Comparison of ENCODE assay signal across 14 cellular contexts in the genomic region with DNA sequence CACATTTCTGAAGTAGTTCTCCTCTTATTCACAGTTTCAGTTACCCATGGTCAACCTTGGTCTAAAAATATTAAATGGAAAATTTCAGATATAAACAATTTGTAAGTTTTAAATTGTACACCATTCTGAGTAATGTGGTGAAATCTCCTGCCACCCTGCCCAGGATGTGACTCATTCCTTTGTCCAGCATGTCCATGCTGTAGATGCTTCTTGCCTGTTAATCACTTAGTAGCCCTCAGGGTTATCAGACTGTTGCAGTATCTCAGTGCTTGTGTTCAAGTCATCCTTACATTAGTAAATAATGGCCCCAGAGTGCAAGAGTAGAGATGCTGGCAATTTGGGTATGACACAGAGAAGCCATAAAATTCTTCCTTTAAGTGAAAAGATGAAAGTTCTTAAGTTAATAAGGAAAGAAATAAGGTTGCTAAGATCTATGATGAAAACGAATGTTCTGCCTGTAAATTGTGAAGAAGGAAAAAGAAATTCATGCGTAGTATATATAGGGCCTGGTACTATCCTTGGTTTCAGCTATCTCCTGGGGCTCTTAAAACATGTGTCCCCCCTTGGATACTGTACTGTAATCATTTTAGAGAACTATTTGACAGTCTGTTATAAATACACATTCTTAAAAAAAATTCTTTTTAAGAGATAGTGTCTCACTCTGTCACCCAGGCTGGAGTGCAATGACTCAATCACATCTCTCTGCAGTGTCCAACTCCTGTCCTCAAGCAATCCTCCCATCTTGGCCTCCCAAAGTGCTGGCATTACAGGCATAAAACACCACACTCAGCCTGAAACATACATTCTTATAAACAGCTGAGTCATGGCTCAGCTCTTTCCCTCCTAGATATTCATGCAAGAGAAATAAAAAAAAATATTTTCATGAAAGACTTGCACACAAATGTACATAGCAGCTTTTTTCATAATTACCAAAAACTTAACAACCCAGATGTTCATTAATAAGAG. TPM values are rescaled to one million over a fixed set of nuclear protein-coding genes. Genes with fewer than 3 reads are reported as not detected.
DNase-seq lines count a peak whose midpoint lies in the region; ATAC-seq, FAIRE-seq and TF ChIP-seq lines count a peak whose summit lies in the region.
"Had no signal": no experiment of that assay in that cellular context is flagged by ENCODE, and none has a peak within 500 bp of the region (broad histone marks: within the 10 kb centered on the region; RNA-seq: fewer than 3 reads in every experiment).

No MANE protein-coding gene starts in this region.

- H3F3A ChIP-seq in PC-3 (ENCODE audit: low read length, unreplicated experiment), result no peaks in the 10 kb centered on the region

- H3K9me2 ChIP-seq in PC-3 (replicated peaks; ENCODE audit: low read length), result no peaks in the 10 kb centered on the region

- no peaks in the 10 kb centered on the region for H3K79me1 ChIP-seq in neuronal stem cell (ENCODE audit: low read depth, low read length)

- H2AFZ ChIP-seq in PC-3 (ENCODE audit: low read length), result no peak overlapping the region
- peak overlapping the region; percentile 15 for H2AFZ ChIP-seq in neuronal stem cell (ENCODE audit: low read length)

- no peaks in the 10 kb centered on the region for H3K27me3 ChIP-seq in PC-3 (ENCODE audit: low read length)
- no peaks in the 10 kb centered on the region for H3K27me3 ChIP-seq in neuronal stem cell (ENCODE audit: control insufficient read depth in 3 of 3, insufficient read depth in 3 of 3, low read depth in 1 of 3, low read length in 3 of 3)
- H3K27me3 ChIP-seq: tibial artery had no signal

- BruUV-seq in PC-3 (replicated peaks; lab: Mats Ljungman, UMichigan), result no TSS peak

- H4K20me1 ChIP-seq in PC-3 (ENCODE audit: low read length), result no peaks in the 10 kb centered on the region

- H4K91ac ChIP-seq in neuronal stem cell (ENCODE audit: low read depth, low read length, poor library complexity), result no peak overlapping the region

- H3K14ac ChIP-seq in neuronal stem cell (ENCODE audit: low read length), result no peak overlapping the region

- no peak for TF ChIP-seq CTCF in PC-3 (conservative IDR thresholded peaks at IDR 0.05; ENCODE audit: low read depth, low read length)

- H2AK5ac ChIP-seq in neuronal stem cell (ENCODE audit: low read depth, low read length), result no peak overlapping the region

- H3K4me2 ChIP-seq in PC-3 (ENCODE audit: low read length) (0 out of 2 replicates have a peak overlapping the region, but pooled peaks have one; percentile 17), neuronal stem cell (ENCODE audit: insufficient read depth, low read length, poor library complexity, severe bottlenecking) (no peak overlapping the region)

- no peak for FAIRE-seq in frontal cortex (lab: Jason Lieb, UNC)

- intact Hi-C loops in PC-3 (cut with micrococcal nuclease), result no loop called here

- H3K36me3 ChIP-seq in PC-3 (ENCODE audit: low read depth, low read length) (no peaks in the 10 kb centered on the region), neuronal stem cell (replicated peaks in 1 of 2; ENCODE audit: control insufficient read depth in 2 of 2, insufficient read depth in 2 of 2, low read length in 2 of 2) (no peaks in the 10 kb centered on the region)
- H3K36me3 ChIP-seq: tibial artery had no signal

- H3K9ac ChIP-seq in PC-3 (ENCODE audit: low read length) (no peak overlapping the region), neuronal stem cell (ENCODE audit: low read depth, low read length, poor library complexity) (no peak overlapping the region)

- H3K23ac ChIP-seq in neuronal stem cell (ENCODE audit: low read depth, low read length, poor library complexity), result no peak overlapping the region

- WGBS in neuronal stem cell (ENCODE audit: extremely low coverage in 2 of 2, insufficient read length in 2 of 2, insufficient replicate concordance in 1 of 2), 2 donors, result no CpG with 5 or more reads among the region's 2 CpGs

- H3K18ac ChIP-seq in neuronal stem cell (ENCODE audit: low read length), result no peak overlapping the region

- no peak overlapping the region for H2BK120ac ChIP-seq in neuronal stem cell (ENCODE audit: low read depth, low read length)

- DNase-seq in DMS53 treated with DMSO at 0.1 percent for 48 hours (lab: John Stamatoyannopoulos, UW; ENCODE audit: unreplicated experiment) (peak; percentile 77), PC-3 (peak; percentile 70), dedifferentiated amniotic fluid mesenchymal stem cell (ENCODE audit: extremely low spot score) (peak; percentile 79), neuronal stem cell (ENCODE audit: low spot score) (no peak), frontal cortex (ENCODE audit: low spot score in 2 of 2) (no peak), NCI-H345 (lab: John Stamatoyannopoulos, UW) (no peak)
- DNase-seq in stimulated activated naive CD8-positive, alpha-beta T cell treated with anti-CD3 and anti-CD28 coated beads, Interleukin-15, Interleukin-2, amounts not matched to agents 100 U/mL and 50 U/mL, for 24 hours, result no peak
- DNase-seq: cerebellar nuclear complex, DND-41, NCI-H2081 treated with DMSO at 0.1 percent for 48 hours, T-helper 1 cell, tibial artery had no signal

- no peak overlapping the region for H3K4me3 ChIP-seq in PC-3 (ENCODE audit: low read length)
- no peak overlapping the region for H3K4me3 ChIP-seq in neuronal stem cell (ENCODE audit: low read length in 2 of 2)
- H3K4me3 ChIP-seq: tibial artery had no signal

- H3K79me2 ChIP-seq in PC-3 (ENCODE audit: low read length), result no peaks in the 10 kb centered on the region

- no peak overlapping the region for H2BK15ac ChIP-seq in neuronal stem cell (ENCODE audit: low read length)

- no peak overlapping the region for H3K27ac ChIP-seq in PC-3 (ENCODE audit: low read length)
- H3K27ac ChIP-seq in neuronal stem cell (replicated peaks; ENCODE audit: low read length), result no peak overlapping the region
- H3K27ac ChIP-seq: tibial artery had no signal

- no peak overlapping the region for H2BK12ac ChIP-seq in neuronal stem cell (ENCODE audit: low read length)

- POLR2A ChIA-PET in PC-3 (lab: Charles Lee; ENCODE audit: unreplicated experiment), result no interaction called here

- H3K4me1 ChIP-seq in PC-3 (ENCODE audit: insufficient read depth, low read length) (peaks cover 15% of the 10 kb centered on the region; the same call in 1 of the 2 replicates), neuronal stem cell (ENCODE audit: control insufficient read depth in 2 of 2, insufficient read depth in 1 of 2, low read depth in 1 of 2, low read length in 2 of 2) (peaks cover 1 to 4% of the 10 kb centered on the region in 2 donors)
- H3K4me1 ChIP-seq: tibial artery had no signal

- H3K9me3 ChIP-seq in PC-3 (ENCODE audit: low read length) (no peaks in the 10 kb centered on the region), neuronal stem cell (replicated peaks in 1 of 2; ENCODE audit: control insufficient read depth in 2 of 2, insufficient read depth in 1 of 2, low read depth in 1 of 2, low read length in 2 of 2) (peaks cover 0 to 2% of the 10 kb centered on the region in 2 donors)

- peak; percentile 94 for ATAC-seq in PC-3
- ATAC-seq in HG02642 (IDR thresholded peaks at IDR 0.05; ENCODE audit: poor library complexity, unreplicated experiment), result no peak
- no peak for ATAC-seq in stimulated activated naive CD8-positive, alpha-beta T cell treated with anti-CD3 and anti-CD28 coated beads, Interleukin-15, Interleukin-2, amounts not matched to agents 100 U/mL and 50 U/mL, for 24 hours

- no peak overlapping the region for H2BK5ac ChIP-seq in neuronal stem cell (ENCODE audit: low read length)

- no peak overlapping the region for H3K4ac ChIP-seq in neuronal stem cell (ENCODE audit: low read length)

- CTCF ChIA-PET in PC-3 (lab: Charles Lee), result no interaction called here

- H4K8ac ChIP-seq in neuronal stem cell (ENCODE audit: low read depth, low read length), result no peak overlapping the region

RNA-seq across cellular contexts. Expression of gene MTNR1B, which starts 31.3 kb away (rescaled TPM):
- not detected in 2 replicates for total RNA-seq in PC-3 (2014; rRNA removed)
- not detected for polyA plus RNA-seq in neuronal stem cell (2013, experiment 1 of 2)
- not detected for polyA plus RNA-seq in neuronal stem cell (2013, experiment 2 of 2)
- not detected for total RNA-seq in frontal cortex
- total RNA-seq: neural crest cell had no signal

Comparison
In these comparisons a context has a peak if more than half of its experiments do, and no peak if none do; other contexts are left out.
1. DNase-seq: peak in DMS53 treated with DMSO at 0.1 percent for 48 hours (single experiment), PC-3 (single experiment) and dedifferentiated amniotic fluid mesenchymal stem cell (single experiment); none in neuronal stem cell (single experiment), frontal cortex (0 of 2), stimulated activated naive CD8-positive, alpha-beta T cell treated with anti-CD3 and anti-CD28 coated beads, Interleukin-15, Interleukin-2, amounts not matched to agents 100 U/mL and 50 U/mL, for 24 hours (single experiment) and NCI-H345 (single experiment).